14 cellular contexts compared by ENCODE assay signal in genomic region chr13:46377554-46377953, GRCh38. TPM values are rescaled to one million over a fixed set of nuclear protein-coding genes. Genes with fewer than 3 reads are reported as not detected.
A peak's percentile ranks its signal among the peaks of the same experiment; 100 is the strongest.
DNase-seq lines count a peak whose midpoint lies in the region; ATAC-seq, FAIRE-seq and TF ChIP-seq lines count a peak whose summit lies in the region.
"Had no signal": no experiment of that assay in that cellular context is flagged by ENCODE, and none has a peak within 500 bp of the region (broad histone marks: within the 10 kb centered on the region; RNA-seq: fewer than 3 reads in every experiment).

No MANE protein-coding gene starts in this region.

- H3K4me1 ChIP-seq in GM12878 (ENCODE audit: control insufficient read depth, insufficient read depth, low read length), result peaks cover 81% of the 10 kb centered on the region
- peaks cover 0 to 44% (median 0%) of the 10 kb centered on the region in 9 donors for H3K4me1 ChIP-seq in heart right ventricle
- H3K4me1 ChIP-seq: left ventricle myocardium inferior, uterus had no signal

- WGBS in GM12878 (ENCODE audit: insufficient coverage, insufficient replicate concordance, low lambda C conversion rate, missing lambda C conversion rate), result 2% methylated on average over 4 of the region's 4 CpGs
- WGBS in heart right ventricle, 2 donors, result 81 to 90% methylated on average over 4 of the region's 4 CpGs

- peaks cover 85% of the 10 kb centered on the region for H3K79me2 ChIP-seq in GM12878 (ENCODE audit: control insufficient read depth, insufficient read depth, low read length)

- ATAC-seq in GM21447 (IDR thresholded peaks at IDR 0.05; ENCODE audit: unreplicated experiment) (peak; percentile 38), HG03175 (IDR thresholded peaks at IDR 0.05; ENCODE audit: unreplicated experiment) (peak; percentile 31), GM12878 (peak; percentile 40), heart right ventricle (no peak)

- TF ChIP-seq CTCF in GM12878 (IDR thresholded peaks at IDR 0.05 in 2 of 3, conservative IDR thresholded peaks at IDR 0.05 in 1 of 3; ENCODE audit: control insufficient read depth in 2 of 3, extremely low read depth in 1 of 3, insufficient read depth in 1 of 3, low read depth in 3 of 3, low read length in 3 of 3) (peak in 1 of 3 experiments; percentile 26; a peak in 2 of 6 replicates), heart right ventricle (IDR thresholded peaks at IDR 0.05) (no peak)

- no peaks in the 10 kb centered on the region for H4K20me1 ChIP-seq in GM12878 (ENCODE audit: control insufficient read depth, insufficient read depth)

- no peak overlapping the region; the same call in 1 of the 2 replicates for H2AFZ ChIP-seq in GM12878 (ENCODE audit: control insufficient read depth, low read depth, low read length)

- H3K27ac ChIP-seq in GM12878 (ENCODE audit: control insufficient read depth, insufficient read depth) (peak overlapping the region; percentile 85), heart right ventricle (peak overlapping the region in 2 of 10 donors; percentile 40 to 80)
- H3K27ac ChIP-seq: left ventricle myocardium inferior, uterus had no signal

- H3K4me2 ChIP-seq in GM12878 (ENCODE audit: control insufficient read depth, insufficient read depth), result peak overlapping the region; percentile 76

- SMC1A ChIA-PET in GM12878 (lab: Charles Lee; ENCODE audit: uncharacterized antibody, unreplicated experiment), result interaction anchor here (1.4 to 6.5 kb wide), 3 partner anchors 6 to 12 kb away, joined by 4 to 55 read pairs (median 19); partner anchors contain the start of gene RUBCNL

- in situ Hi-C loops in GM12878 (cut with MboI), result no loop called here

- intact Hi-C loops in GM12878 (cut with micrococcal nuclease; ENCODE audit: unreplicated experiment) (no loop called here), heart right ventricle (cut with DNase I) (no loop called here)

- no peak for TF ChIP-seq POLR2A in GM12891 (IDR thresholded peaks at IDR 0.05; ENCODE audit: low read depth, low read length)
- TF ChIP-seq POLR2A in GM12878 (IDR thresholded peaks at IDR 0.05; ENCODE audit: low read depth, low read length), result peak; percentile 58; the same call in 1 of the 2 replicates

- CTCF ChIA-PET in GM12878 (lab: Yijun Ruan, JAX), result interaction anchor here (0.9 to 1.9 kb wide), 3 partner anchors 8 to 203 kb away, joined by 3 to 9 read pairs (median 4); partner anchors contain the start of gene RUBCNL

- POLR2A ChIA-PET in GM12878 (lab: Charles Lee), result interaction anchor here (1.2 to 4.6 kb wide), 2 partner anchors 9 to 12 kb away, joined by 3 to 25 read pairs; no protein-coding TSS in a partner anchor

- DNase-seq in GM12891 (ENCODE audit: insufficient read length, low spot score) (no peak), GM12878 (ENCODE audit: low read depth, low spot score) (no peak), midbrain (lab: John Stamatoyannopoulos, UW) (no peak), NCI-H1417 (lab: John Stamatoyannopoulos, UW) (no peak), heart right ventricle (no peak), DMS53 (lab: John Stamatoyannopoulos, UW) (no peak)
- DNase-seq: endodermal cell, glutamatergic neuron, left ventricle myocardium inferior, NCI-H2227 treated with DMSO at 0.1 percent for 48 hours, uterus had no signal

- peak; percentile 27; the same call in 1 of the 2 replicates for TF ChIP-seq RAD21 in GM12878 (IDR thresholded peaks at IDR 0.05; ENCODE audit: insufficient read depth, low read depth, low read length)

- H3K9me3 ChIP-seq in GM12878 (replicated peaks; ENCODE audit: control insufficient read depth, insufficient read depth, low read length), result no peaks in the 10 kb centered on the region
- H3K9me3 ChIP-seq in heart right ventricle, result no peaks in the 10 kb centered on the region
- H3K9me3 ChIP-seq: left ventricle myocardium inferior, uterus had no signal

- peak; percentile 72 to 84; a peak in 3 of 4 replicates for TF ChIP-seq EP300 in GM12878 (IDR thresholded peaks at IDR 0.05; ENCODE audit: borderline replicate concordance in 1 of 2, control insufficient read depth in 1 of 2, low read depth in 2 of 2, low read length in 2 of 2)

- FAIRE-seq in GM12891 (lab: Jason Lieb, UNC), result peak; percentile 71
- FAIRE-seq in GM12878 (lab: Jason Lieb, UNC), result no peak
- FAIRE-seq: G401.6 had no signal

- no peaks in the 10 kb centered on the region for H3K27me3 ChIP-seq in GM12878 (replicated peaks in 1 of 2; ENCODE audit: control insufficient read depth in 2 of 2, insufficient read depth in 2 of 2, low read length in 1 of 2)
- peaks cover 0 to 20% (median 0%) of the 10 kb centered on the region in 7 donors for H3K27me3 ChIP-seq in heart right ventricle
- H3K27me3 ChIP-seq: uterus had no signal

- H3K9ac ChIP-seq in GM12878 (ENCODE audit: control insufficient read depth, insufficient read depth, low read length), result peak overlapping the region; percentile 36

- H3K36me3 ChIP-seq in GM12878 (ENCODE audit: control insufficient read depth in 2 of 2, insufficient read depth in 2 of 2, low read length in 1 of 2) (no peaks in the 10 kb centered on the region; a peak in 1 of 4 replicates), heart right ventricle (no peaks in the 10 kb centered on the region)
- H3K36me3 ChIP-seq: left ventricle myocardium inferior, uterus had no signal

- no TSS peak for BruUV-seq in GM12878 (replicated peaks; lab: Mats Ljungman, UMichigan)

- H3K4me3 ChIP-seq in GM12878 (no peak overlapping the region), heart right ventricle (no peak overlapping the region)
- H3K4me3 ChIP-seq: left ventricle myocardium inferior, uterus had no signal

- RAD21 ChIA-PET in GM12878 (lab: Charles Lee; ENCODE audit: unreplicated experiment), result interaction anchor here (1.1 to 11.6 kb wide), 2 partner anchors 12 to 39 kb away, joined by 3 to 100 read pairs; partner anchors contain the start of gene RUBCNL

TF ChIP-seq in GM12891, 5 proteins besides CTCF, POLR2A, EP300 and RAD21:
- TF ChIP-seq PAX5 (IDR thresholded peaks at IDR 0.05; ENCODE audit: insufficient read depth, low read length, severe bottlenecking) (no peak), SPI1 (IDR thresholded peaks at IDR 0.05; ENCODE audit: low read depth, low read length) (peak; percentile 88), POU2F2 (IDR thresholded peaks at IDR 0.05; ENCODE audit: low read depth, low read length) (no peak), TAF1 (IDR thresholded peaks at IDR 0.05; ENCODE audit: low read depth, low read length) (no peak), POLR2AphosphoS5 (IDR thresholded peaks at IDR 0.05; ENCODE audit: low read depth, low read length) (no peak)

TF ChIP-seq in GM12878, 131 proteins besides CTCF, POLR2A, EP300 and RAD21 (continues in another document):
- TF ChIP-seq NR2C1 (IDR thresholded peaks at IDR 0.05) (no peak), FOXM1 (IDR thresholded peaks at IDR 0.05; ENCODE audit: low read depth, low read length) (peak; percentile 80; the same call in 1 of the 2 replicates), GATAD2B (conservative IDR thresholded peaks at IDR 0.05; ENCODE audit: low read depth) (no peak), BRCA1 (IDR thresholded peaks at IDR 0.05; ENCODE audit: low read depth, low read length) (no peak), ZBED1 (IDR thresholded peaks at IDR 0.05; ENCODE audit: borderline replicate concordance) (0 out of 2 replicates have a peak, but pooled peaks have one; percentile 20), CBFB (IDR thresholded peaks at IDR 0.05; ENCODE audit: low read depth) (no peak), ATF2 (IDR thresholded peaks at IDR 0.05; ENCODE audit: low read length) (no peak; the same call in none of the 2 replicates), ZNF384 (IDR thresholded peaks at IDR 0.05; ENCODE audit: borderline replicate concordance, low read depth, low read length) (no peak), NRF1 (conservative IDR thresholded peaks at IDR 0.05; ENCODE audit: low read depth, low read length) (no peak), LARP7 (IDR thresholded peaks at IDR 0.05) (no peak), SIX5 (IDR thresholded peaks at IDR 0.05; ENCODE audit: low read depth, low read length, severe bottlenecking) (no peak), RAD51 (IDR thresholded peaks at IDR 0.05) (0 out of 2 replicates have a peak, but pooled peaks have one; percentile 14), CREM (IDR thresholded peaks at IDR 0.05; ENCODE audit: low read depth) (peak; percentile 63; the same call in 1 of the 2 replicates), PAX8 (IDR thresholded peaks at IDR 0.05) (no peak), RELA (IDR thresholded peaks at IDR 0.05; ENCODE audit: borderline replicate concordance, partially characterized antibody) (no peak), SP1 (IDR thresholded peaks at IDR 0.05; ENCODE audit: low read depth, low read length) (no peak)

RNA-seq across cellular contexts. Expression of gene RUBCNL, which starts 9.5 kb away (rescaled TPM):
- 14.8 TPM for polyA plus RNA-seq in GM12891 (2012; ENCODE audit: low read depth, missing spikeins)
- 61.1 and 62.6 TPM in 2 replicates for total RNA-seq in GM12878 (2013; cell fraction: nucleolus; rRNA removed)
- total RNA-seq in GM12878 (2014; rRNA removed) (49.5 and 51.9 TPM in 2 replicates), GM12878 (2014; rRNA removed; fragmentation: Illumina TruSeq; extraction: Trizol) (37.2 and 38.6 TPM in 2 replicates), GM12878 (2021) (39.2 and 41.8 TPM in 2 replicates), heart right ventricle (1 to 10 TPM in 3 of 10 donors, under 1 TPM in 7; 0.26 to 2.8 (median 0.66) TPM)
- polyA plus RNA-seq in GM12878 (2011; ENCODE audit: low read depth), result 43.1 TPM
- polyA plus RNA-seq in GM12878 (2011; rRNA removed) (0.48 and 0.71 TPM in 2 replicates), GM12878 (2014; fragmentation: Illumina TruSeq; extraction: Trizol) (39.2 and 43.0 TPM in 2 replicates), GM12878 (2014; fragmentation: Nextera tagmentation; extraction: Ambion mirVana) (10 to 100 TPM; 21.4 to 28.5 TPM), GM12878 (2014; rRNA removed) (33.2 and 36.3 TPM in 2 replicates), GM12878 (2016; fragmentation: Nextera tagmentation; extraction: Ambion mirVana) (10 to 100 TPM; 42.4 to 45.0 TPM), heart right ventricle (under 1 TPM; 0.17 to 0.59 TPM)
- 0.58 and 0.92 TPM in 2 replicates for polyA plus RNA-seq in GM12878 (2011; cell fraction: cytosol; rRNA removed)
- 2.0 and 2.3 TPM in 2 replicates for polyA plus RNA-seq in GM12878 (2011; cell fraction: nucleus; rRNA removed)
- 48.4 and 49.8 TPM in 2 replicates for polyA plus RNA-seq in GM12878 (2012)
- 2.2 and 2.3 TPM in 2 replicates for polyA minus RNA-seq in GM12878 (2011; rRNA and poly(A)+ RNA removed)
- 0.52 and 0.67 TPM in 2 replicates for polyA minus RNA-seq in GM12878 (2011; cell fraction: cytosol; rRNA and poly(A)+ RNA removed)
- polyA minus RNA-seq in GM12878 (2011; cell fraction: nucleus; rRNA and poly(A)+ RNA removed), result 0.48 and 1.5 TPM in 2 replicates

Comparison
In these comparisons a context has a peak if more than half of its experiments do, and no peak if none do; other contexts are left out.
1. ATAC-seq: peak in GM21447 (single experiment), HG03175 (single experiment) and GM12878 (single experiment); none in heart right ventricle (0 of 8).
2. RNA of gene RUBCNL, which starts 9.5 kb away (total RNA-seq): 37.2 to 62.6 TPM in GM12878; 0.26 to 2.8 TPM in heart right ventricle; every median in the first group is over 10 times any median in the second.